Comparison of ENCODE assay signal across 1 cellular context in the genomic region with DNA sequence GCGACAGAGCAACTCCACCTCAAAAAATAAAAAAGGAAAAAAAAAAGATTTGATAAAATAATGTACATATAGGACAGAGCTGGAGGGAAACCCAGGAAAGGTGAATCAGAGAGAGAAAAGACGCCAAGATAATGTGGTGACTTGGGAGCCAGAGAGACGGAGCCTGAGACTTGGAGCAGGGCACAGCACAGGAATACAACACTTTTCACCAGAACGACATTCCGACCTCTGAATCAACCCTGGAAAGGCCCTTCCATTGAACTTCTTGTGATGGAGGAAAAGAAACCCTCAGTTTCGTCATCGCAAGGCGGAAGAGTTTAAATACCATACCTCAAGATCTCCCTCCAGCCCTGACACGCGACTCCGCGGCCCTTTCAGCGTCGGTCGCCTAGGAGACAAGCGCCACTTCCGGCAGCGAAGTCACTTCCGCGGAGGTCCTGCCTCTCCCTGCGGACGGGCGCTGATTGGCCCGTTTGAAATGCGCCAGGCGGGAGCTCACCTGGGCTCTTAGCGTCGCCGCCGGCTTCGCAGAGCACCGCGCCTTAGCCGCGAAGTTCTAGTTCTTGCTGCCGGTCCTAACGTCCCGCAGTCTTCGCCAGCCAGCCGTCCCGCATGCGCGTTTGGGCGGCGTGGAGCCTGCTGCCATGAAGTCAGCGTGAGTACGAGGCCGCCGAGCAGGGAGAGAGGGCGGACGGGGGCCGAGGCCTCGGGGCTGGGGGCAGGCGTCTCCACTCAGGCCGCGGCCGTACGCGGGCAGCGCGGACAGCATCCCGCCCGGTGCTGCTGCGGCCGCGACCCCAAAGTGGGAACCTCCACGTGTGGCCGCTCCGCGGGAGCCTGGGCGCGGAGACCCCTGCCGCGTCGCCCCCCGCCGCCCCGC.
TF ChIP-seq lines count a peak whose summit lies in the region.

A gene (plus strand): TSS at position 528 of the 880 bp plus-strand sequence. CDS start 117 bp downstream, at position 645.

TF ChIP-seq in HepG2, 621 proteins besides CTCF, POLR2A, EP300 and RAD21 (continued from another document and continues in another):
- TF ChIP-seq, protein P1, sequence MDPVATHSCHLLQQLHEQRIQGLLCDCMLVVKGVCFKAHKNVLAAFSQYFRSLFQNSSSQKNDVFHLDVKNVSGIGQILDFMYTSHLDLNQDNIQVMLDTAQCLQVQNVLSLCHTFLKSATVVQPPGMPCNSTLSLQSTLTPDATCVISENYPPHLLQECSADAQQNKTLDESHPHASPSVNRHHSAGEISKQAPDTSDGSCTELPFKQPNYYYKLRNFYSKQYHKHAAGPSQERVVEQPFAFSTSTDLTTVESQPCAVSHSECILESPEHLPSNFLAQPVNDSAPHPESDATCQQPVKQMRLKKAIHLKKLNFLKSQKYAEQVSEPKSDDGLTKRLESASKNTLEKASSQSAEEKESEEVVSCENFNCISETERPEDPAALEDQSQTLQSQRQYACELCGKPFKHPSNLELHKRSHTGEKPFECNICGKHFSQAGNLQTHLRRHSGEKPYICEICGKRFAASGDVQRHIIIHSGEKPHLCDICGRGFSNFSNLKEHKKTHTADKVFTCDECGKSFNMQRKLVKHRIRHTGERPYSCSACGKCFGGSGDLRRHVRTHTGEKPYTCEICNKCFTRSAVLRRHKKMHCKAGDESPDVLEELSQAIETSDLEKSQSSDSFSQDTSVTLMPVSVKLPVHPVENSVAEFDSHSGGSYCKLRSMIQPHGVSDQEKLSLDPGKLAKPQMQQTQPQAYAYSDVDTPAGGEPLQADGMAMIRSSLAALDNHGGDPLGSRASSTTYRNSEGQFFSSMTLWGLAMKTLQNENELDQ (CRISPR knock-in tag; IDR thresholded peaks at IDR 0.05; ENCODE audit: borderline replicate concordance), result no peak
- peak; percentile 63; the same call in 1 of the 2 replicates for TF ChIP-seq POLR2AphosphoS5 (IDR thresholded peaks at IDR 0.05; ENCODE audit: low read depth, low read length)
- peak; percentile 66; the same call in 1 of the 2 replicates for TF ChIP-seq KAT7 (CRISPR knock-in tag; IDR thresholded peaks at IDR 0.05; ENCODE audit: borderline replicate concordance)
- no peak; the same call in 1 of the 2 replicates for TF ChIP-seq MIER3 (CRISPR knock-in tag; IDR thresholded peaks at IDR 0.05; ENCODE audit: borderline replicate concordance)
- TF ChIP-seq ZNF552 (CRISPR knock-in tag; IDR thresholded peaks at IDR 0.05; ENCODE audit: borderline replicate concordance), result peak; percentile 94; the same call in 1 of the 2 replicates
- TF ChIP-seq HDAC2 (CRISPR knock-in tag; IDR thresholded peaks at IDR 0.05), result peak; percentile 55; the same call in 1 of the 2 replicates
- 0 out of 2 replicates have a peak, but pooled peaks have one; percentile 54 for TF ChIP-seq ZNF546 (CRISPR knock-in tag; conservative IDR thresholded peaks at IDR 0.05)
- TF ChIP-seq, protein P2, sequence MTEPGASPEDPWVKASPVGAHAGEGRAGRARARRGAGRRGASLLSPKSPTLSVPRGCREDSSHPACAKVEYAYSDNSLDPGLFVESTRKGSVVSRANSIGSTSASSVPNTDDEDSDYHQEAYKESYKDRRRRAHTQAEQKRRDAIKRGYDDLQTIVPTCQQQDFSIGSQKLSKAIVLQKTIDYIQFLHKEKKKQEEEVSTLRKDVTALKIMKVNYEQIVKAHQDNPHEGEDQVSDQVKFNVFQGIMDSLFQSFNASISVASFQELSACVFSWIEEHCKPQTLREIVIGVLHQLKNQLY (CRISPR knock-in tag; IDR thresholded peaks at IDR 0.05), result no peak
- TF ChIP-seq ATF7-NPFF (CRISPR knock-in tag; IDR thresholded peaks at IDR 0.05; ENCODE audit: low read depth), result peak; percentile 99
- TF ChIP-seq, protein P3, sequence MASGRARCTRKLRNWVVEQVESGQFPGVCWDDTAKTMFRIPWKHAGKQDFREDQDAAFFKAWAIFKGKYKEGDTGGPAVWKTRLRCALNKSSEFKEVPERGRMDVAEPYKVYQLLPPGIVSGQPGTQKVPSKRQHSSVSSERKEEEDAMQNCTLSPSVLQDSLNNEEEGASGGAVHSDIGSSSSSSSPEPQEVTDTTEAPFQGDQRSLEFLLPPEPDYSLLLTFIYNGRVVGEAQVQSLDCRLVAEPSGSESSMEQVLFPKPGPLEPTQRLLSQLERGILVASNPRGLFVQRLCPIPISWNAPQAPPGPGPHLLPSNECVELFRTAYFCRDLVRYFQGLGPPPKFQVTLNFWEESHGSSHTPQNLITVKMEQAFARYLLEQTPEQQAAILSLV (CRISPR knock-in tag; IDR thresholded peaks at IDR 0.05; ENCODE audit: borderline replicate concordance), result peak; percentile 80; the same call in 1 of the 2 replicates
- TF ChIP-seq ASH2L (IDR thresholded peaks at IDR 0.05; ENCODE audit: insufficient read length, low read depth, low read length), result peak; percentile 91
- TF ChIP-seq RARG (CRISPR knock-in tag; IDR thresholded peaks at IDR 0.05; ENCODE audit: low read depth), result no peak
- TF ChIP-seq NFKBIZ (CRISPR knock-in tag; IDR thresholded peaks at IDR 0.05), result 0 out of 2 replicates have a peak, but pooled peaks have one; percentile 18
- peak; percentile 93 for TF ChIP-seq ZFY (CRISPR knock-in tag; IDR thresholded peaks at IDR 0.05)
- TF ChIP-seq NCOA2 (CRISPR knock-in tag; IDR thresholded peaks at IDR 0.05), result no peak
- TF ChIP-seq SALL1 (CRISPR knock-in tag; IDR thresholded peaks at IDR 0.05), result peak; percentile 89
- peak; percentile 45 for TF ChIP-seq HES4 (CRISPR knock-in tag; IDR thresholded peaks at IDR 0.05; ENCODE audit: borderline replicate concordance)
- TF ChIP-seq, protein P4, sequence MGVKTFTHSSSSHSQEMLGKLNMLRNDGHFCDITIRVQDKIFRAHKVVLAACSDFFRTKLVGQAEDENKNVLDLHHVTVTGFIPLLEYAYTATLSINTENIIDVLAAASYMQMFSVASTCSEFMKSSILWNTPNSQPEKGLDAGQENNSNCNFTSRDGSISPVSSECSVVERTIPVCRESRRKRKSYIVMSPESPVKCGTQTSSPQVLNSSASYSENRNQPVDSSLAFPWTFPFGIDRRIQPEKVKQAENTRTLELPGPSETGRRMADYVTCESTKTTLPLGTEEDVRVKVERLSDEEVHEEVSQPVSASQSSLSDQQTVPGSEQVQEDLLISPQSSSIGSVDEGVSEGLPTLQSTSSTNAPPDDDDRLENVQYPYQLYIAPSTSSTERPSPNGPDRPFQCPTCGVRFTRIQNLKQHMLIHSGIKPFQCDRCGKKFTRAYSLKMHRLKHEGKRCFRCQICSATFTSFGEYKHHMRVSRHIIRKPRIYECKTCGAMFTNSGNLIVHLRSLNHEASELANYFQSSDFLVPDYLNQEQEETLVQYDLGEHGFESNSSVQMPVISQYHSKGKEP (CRISPR knock-in tag; IDR thresholded peaks at IDR 0.05), result no peak
- no peak for TF ChIP-seq TBX3 (IDR thresholded peaks at IDR 0.05; ENCODE audit: borderline replicate concordance)
- TF ChIP-seq, protein P5, sequence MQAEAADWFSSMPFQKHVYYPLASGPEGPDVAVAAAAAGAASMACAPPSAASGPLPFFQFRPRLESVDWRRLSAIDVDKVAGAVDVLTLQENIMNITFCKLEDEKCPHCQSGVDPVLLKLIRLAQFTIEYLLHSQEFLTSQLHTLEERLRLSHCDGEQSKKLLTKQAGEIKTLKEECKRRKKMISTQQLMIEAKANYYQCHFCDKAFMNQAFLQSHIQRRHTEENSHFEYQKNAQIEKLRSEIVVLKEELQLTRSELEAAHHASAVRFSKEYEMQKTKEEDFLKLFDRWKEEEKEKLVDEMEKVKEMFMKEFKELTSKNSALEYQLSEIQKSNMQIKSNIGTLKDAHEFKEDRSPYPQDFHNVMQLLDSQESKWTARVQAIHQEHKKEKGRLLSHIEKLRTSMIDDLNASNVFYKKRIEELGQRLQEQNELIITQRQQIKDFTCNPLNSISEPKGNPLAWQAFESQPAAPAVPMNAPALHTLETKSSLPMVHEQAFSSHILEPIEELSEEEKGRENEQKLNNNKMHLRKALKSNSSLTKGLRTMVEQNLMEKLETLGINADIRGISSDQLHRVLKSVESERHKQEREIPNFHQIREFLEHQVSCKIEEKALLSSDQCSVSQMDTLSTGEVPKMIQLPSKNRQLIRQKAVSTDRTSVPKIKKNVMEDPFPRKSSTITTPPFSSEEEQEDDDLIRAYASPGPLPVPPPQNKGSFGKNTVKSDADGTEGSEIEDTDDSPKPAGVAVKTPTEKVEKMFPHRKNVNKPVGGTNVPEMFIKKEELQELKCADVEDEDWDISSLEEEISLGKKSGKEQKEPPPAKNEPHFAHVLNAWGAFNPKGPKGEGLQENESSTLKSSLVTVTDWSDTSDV (CRISPR knock-in tag; IDR thresholded peaks at IDR 0.05), result no peak
- TF ChIP-seq ZNF703 (CRISPR knock-in tag; IDR thresholded peaks at IDR 0.05; ENCODE audit: borderline replicate concordance), result no peak
- TF ChIP-seq MAZ (IDR thresholded peaks at IDR 0.05; ENCODE audit: borderline replicate concordance, low read depth, low read length), result no peak
- TF ChIP-seq MAZ (CRISPR knock-in tag; IDR thresholded peaks at IDR 0.05; ENCODE audit: low read depth), result peak; percentile 69
- no peak; the same call in 1 of the 2 replicates for TF ChIP-seq ZNF841 (CRISPR knock-in tag; IDR thresholded peaks at IDR 0.05; ENCODE audit: borderline replicate concordance)
- TF ChIP-seq ZNF367 (CRISPR knock-in tag; IDR thresholded peaks at IDR 0.05; ENCODE audit: borderline replicate concordance), result no peak
- no peak for TF ChIP-seq ARID2 (CRISPR knock-in tag; IDR thresholded peaks at IDR 0.05; ENCODE audit: borderline replicate concordance)
- TF ChIP-seq SIN3A (IDR thresholded peaks at IDR 0.05; ENCODE audit: borderline replicate concordance, low read depth, low read length), result peak; percentile 98
- TF ChIP-seq, protein P6, sequence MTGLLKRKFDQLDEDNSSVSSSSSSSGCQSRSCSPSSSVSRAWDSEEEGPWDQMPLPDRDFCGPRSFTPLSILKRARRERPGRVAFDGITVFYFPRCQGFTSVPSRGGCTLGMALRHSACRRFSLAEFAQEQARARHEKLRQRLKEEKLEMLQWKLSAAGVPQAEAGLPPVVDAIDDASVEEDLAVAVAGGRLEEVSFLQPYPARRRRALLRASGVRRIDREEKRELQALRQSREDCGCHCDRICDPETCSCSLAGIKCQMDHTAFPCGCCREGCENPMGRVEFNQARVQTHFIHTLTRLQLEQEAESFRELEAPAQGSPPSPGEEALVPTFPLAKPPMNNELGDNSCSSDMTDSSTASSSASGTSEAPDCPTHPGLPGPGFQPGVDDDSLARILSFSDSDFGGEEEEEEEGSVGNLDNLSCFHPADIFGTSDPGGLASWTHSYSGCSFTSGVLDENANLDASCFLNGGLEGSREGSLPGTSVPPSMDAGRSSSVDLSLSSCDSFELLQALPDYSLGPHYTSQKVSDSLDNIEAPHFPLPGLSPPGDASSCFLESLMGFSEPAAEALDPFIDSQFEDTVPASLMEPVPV (CRISPR knock-in tag; IDR thresholded peaks at IDR 0.05), result peak; percentile 89; the same call in 1 of the 2 replicates
- TF ChIP-seq ZNF616 (CRISPR knock-in tag; IDR thresholded peaks at IDR 0.05; ENCODE audit: low read depth), result no peak
- peak; percentile 55; the same call in 1 of the 2 replicates for TF ChIP-seq HIVEP1 (CRISPR knock-in tag; IDR thresholded peaks at IDR 0.05)
- TF ChIP-seq NRL (CRISPR knock-in tag; IDR thresholded peaks at IDR 0.05; ENCODE audit: borderline replicate concordance), result no peak
- TF ChIP-seq, protein P7, sequence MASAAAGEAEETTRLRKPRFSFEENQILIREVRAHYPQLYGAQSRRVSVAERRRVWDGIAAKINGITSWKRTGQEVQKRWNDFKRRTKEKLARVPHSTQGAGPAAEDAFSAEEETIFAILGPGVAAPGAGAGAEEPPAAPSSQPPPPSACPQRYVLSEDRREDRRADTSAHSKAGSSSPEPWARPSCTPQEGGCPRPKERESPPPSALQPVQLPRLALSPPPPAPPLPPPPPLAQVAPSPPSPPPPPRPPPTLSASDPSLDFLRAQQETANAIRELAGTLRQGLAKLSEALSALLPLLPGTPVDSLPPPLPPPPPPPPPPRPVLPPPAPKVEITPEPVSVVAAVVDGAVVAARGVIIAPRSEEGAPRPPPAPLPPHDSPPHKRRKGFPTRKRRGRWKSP (CRISPR knock-in tag; IDR thresholded peaks at IDR 0.05), result peak; percentile 85
- TF ChIP-seq, protein P8, sequence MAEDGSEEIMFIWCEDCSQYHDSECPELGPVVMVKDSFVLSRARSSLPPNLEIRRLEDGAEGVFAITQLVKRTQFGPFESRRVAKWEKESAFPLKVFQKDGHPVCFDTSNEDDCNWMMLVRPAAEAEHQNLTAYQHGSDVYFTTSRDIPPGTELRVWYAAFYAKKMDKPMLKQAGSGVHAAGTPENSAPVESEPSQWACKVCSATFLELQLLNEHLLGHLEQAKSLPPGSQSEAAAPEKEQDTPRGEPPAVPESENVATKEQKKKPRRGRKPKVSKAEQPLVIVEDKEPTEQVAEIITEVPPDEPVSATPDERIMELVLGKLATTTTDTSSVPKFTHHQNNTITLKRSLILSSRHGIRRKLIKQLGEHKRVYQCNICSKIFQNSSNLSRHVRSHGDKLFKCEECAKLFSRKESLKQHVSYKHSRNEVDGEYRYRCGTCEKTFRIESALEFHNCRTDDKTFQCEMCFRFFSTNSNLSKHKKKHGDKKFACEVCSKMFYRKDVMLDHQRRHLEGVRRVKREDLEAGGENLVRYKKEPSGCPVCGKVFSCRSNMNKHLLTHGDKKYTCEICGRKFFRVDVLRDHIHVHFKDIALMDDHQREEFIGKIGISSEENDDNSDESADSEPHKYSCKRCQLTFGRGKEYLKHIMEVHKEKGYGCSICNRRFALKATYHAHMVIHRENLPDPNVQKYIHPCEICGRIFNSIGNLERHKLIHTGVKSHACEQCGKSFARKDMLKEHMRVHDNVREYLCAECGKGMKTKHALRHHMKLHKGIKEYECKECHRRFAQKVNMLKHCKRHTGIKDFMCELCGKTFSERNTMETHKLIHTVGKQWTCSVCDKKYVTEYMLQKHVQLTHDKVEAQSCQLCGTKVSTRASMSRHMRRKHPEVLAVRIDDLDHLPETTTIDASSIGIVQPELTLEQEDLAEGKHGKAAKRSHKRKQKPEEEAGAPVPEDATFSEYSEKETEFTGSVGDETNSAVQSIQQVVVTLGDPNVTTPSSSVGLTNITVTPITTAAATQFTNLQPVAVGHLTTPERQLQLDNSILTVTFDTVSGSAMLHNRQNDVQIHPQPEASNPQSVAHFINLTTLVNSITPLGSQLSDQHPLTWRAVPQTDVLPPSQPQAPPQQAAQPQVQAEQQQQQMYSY (CRISPR knock-in tag; IDR thresholded peaks at IDR 0.05), result no peak
- TF ChIP-seq, protein P9, sequence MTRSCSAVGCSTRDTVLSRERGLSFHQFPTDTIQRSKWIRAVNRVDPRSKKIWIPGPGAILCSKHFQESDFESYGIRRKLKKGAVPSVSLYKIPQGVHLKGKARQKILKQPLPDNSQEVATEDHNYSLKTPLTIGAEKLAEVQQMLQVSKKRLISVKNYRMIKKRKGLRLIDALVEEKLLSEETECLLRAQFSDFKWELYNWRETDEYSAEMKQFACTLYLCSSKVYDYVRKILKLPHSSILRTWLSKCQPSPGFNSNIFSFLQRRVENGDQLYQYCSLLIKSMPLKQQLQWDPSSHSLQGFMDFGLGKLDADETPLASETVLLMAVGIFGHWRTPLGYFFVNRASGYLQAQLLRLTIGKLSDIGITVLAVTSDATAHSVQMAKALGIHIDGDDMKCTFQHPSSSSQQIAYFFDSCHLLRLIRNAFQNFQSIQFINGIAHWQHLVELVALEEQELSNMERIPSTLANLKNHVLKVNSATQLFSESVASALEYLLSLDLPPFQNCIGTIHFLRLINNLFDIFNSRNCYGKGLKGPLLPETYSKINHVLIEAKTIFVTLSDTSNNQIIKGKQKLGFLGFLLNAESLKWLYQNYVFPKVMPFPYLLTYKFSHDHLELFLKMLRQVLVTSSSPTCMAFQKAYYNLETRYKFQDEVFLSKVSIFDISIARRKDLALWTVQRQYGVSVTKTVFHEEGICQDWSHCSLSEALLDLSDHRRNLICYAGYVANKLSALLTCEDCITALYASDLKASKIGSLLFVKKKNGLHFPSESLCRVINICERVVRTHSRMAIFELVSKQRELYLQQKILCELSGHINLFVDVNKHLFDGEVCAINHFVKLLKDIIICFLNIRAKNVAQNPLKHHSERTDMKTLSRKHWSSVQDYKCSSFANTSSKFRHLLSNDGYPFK (CRISPR knock-in tag; IDR thresholded peaks at IDR 0.05; ENCODE audit: borderline replicate concordance), result peak; percentile 32; the same call in 1 of the 2 replicates
